ENCODE assay signal across 8 cellular contexts in genomic region chr22:31400023-31400397, GRCh38. TPM values are rescaled to one million over a fixed set of nuclear protein-coding genes. Genes with fewer than 3 reads are reported as not detected.
DNase-seq lines count a peak whose midpoint lies in the region; ATAC-seq and TF ChIP-seq lines count a peak whose summit lies in the region.

No MANE protein-coding gene starts in this region.

- no peak for TF ChIP-seq POLR2A in gastrocnemius medialis (IDR thresholded peaks at IDR 0.05)

- H3K9me3 Mint-ChIP-seq in activated T-cell treated with anti-CD3 and anti-CD28 coated beads, Interleukin-2, amount 50 U/mL, for 72 hours = no peaks in the 10 kb centered on the region
- H3K9me3 Mint-ChIP-seq in activated B cell treated with CpG ODN at 0.5 μM for 24 hours = no peaks in the 10 kb centered on the region

- H3K9me3 ChIP-seq in gastrocnemius medialis = no peaks in the 10 kb centered on the region

- no peak for DNase-seq in activated T-cell treated with anti-CD3 and anti-CD28 coated beads, Interleukin-2, amount 50 U/mL, for 72 hours
- DNase-seq in activated T-cell treated with anti-CD3 and anti-CD28 coated beads for 4 hours = no peak
- no peak for DNase-seq in activated B cell treated with CpG ODN at 0.5 μM for 24 hours
- peak; percentile 12 for DNase-seq in glomerular visceral epithelial cell (ENCODE audit: extremely low spot score)
- no peak for DNase-seq in gastrocnemius medialis
- DNase-seq in NOMO-1 treated with dmso at 0.1 percent for 144 hours (lab: John Stamatoyannopoulos, UW; ENCODE audit: unreplicated experiment) = no peak
- no peak for DNase-seq in SIG-M5 (lab: John Stamatoyannopoulos, UW)

- H3K4me3 ChIP-seq in gastrocnemius medialis = peak overlapping the region; percentile 70 to 90 (median 80)

- in situ Hi-C loops in gastrocnemius medialis (cut with MboI; ENCODE audit: low sequenced_read_pairs in 4 of 4) = no loop called here

- intact Hi-C loops in activated B cell treated with CpG ODN at 0.5 μM for 24 hours (cut with micrococcal nuclease) = no loop called here
- intact Hi-C loops in gastrocnemius medialis (cut with DNase I; ENCODE audit: low total_unique reads) = no loop called here

- no peaks in the 10 kb centered on the region for H3K27me3 Mint-ChIP-seq in activated T-cell treated with anti-CD3 and anti-CD28 coated beads, Interleukin-2, amount 50 U/mL, for 72 hours (ENCODE audit: low read depth)
- H3K27me3 Mint-ChIP-seq in activated B cell treated with CpG ODN at 0.5 μM for 24 hours = no peaks in the 10 kb centered on the region

- no peaks in the 10 kb centered on the region for H3K27me3 ChIP-seq in gastrocnemius medialis

- ATAC-seq in activated T-cell treated with anti-CD3 and anti-CD28 coated beads, Interleukin-2, amount 50 U/mL, for 72 hours (replicated peaks in 1 of 2) = no peak
- ATAC-seq in activated B cell treated with CpG ODN at 0.5 μM for 24 hours (ENCODE audit: low read depth) = no peak
- ATAC-seq in gastrocnemius medialis = peak in 1 of 2 donors; percentile 42
- no peak for ATAC-seq in GM21367 (IDR thresholded peaks at IDR 0.05; ENCODE audit: unreplicated experiment)

- H3K36me3 ChIP-seq in gastrocnemius medialis = peaks cover 0 to 29% of the 10 kb centered on the region in 2 donors

- CTCF ChIA-PET in activated B cell treated with CpG ODN at 0.5 μM for 24 hours (lab: Charles Lee) = interaction anchor here (2.0 kb wide), 1 partner anchor 55 kb away, joined by 8 read pairs; no protein-coding TSS in a partner anchor

- POLR2A ChIA-PET in activated B cell treated with CpG ODN at 0.5 μM for 24 hours (lab: Charles Lee) = interaction anchor here (0.9 to 4.6 kb wide), 5 partner anchors 53 to 127 kb away, joined by 3 to 66 read pairs (median 3); partner anchors contain the start of genes PATZ1 and SFI1

- peak overlapping the region; percentile 87 to 93 (median 91) for H3K27ac ChIP-seq in gastrocnemius medialis

- H3K4me3 Mint-ChIP-seq in activated T-cell treated with anti-CD3 and anti-CD28 coated beads, Interleukin-2, amount 50 U/mL, for 72 hours = peak overlapping the region; percentile 88 to 97
- peak overlapping the region; percentile 93 for H3K4me3 Mint-ChIP-seq in activated B cell treated with CpG ODN at 0.5 μM for 24 hours

- peaks cover 15 to 18% of the 10 kb centered on the region in 2 donors for H3K4me1 ChIP-seq in gastrocnemius medialis

- H3K36me3 Mint-ChIP-seq in activated T-cell treated with anti-CD3 and anti-CD28 coated beads, Interleukin-2, amount 50 U/mL, for 72 hours (ENCODE audit: insufficient read depth in 2 of 2) = peaks cover 8 to 20% of the 10 kb centered on the region in 2 donors
- H3K36me3 Mint-ChIP-seq in activated B cell treated with CpG ODN at 0.5 μM for 24 hours (ENCODE audit: low read depth) = peaks cover 34% of the 10 kb centered on the region

- peaks cover 34% of the 10 kb centered on the region for H3K4me1 Mint-ChIP-seq in activated T-cell treated with anti-CD3 and anti-CD28 coated beads, Interleukin-2, amount 50 U/mL, for 72 hours (ENCODE audit: low read depth)
- H3K4me1 Mint-ChIP-seq in activated B cell treated with CpG ODN at 0.5 μM for 24 hours = peaks cover 20% of the 10 kb centered on the region

- TF ChIP-seq CTCF in activated B cell treated with CpG ODN at 0.5 μM for 24 hours (IDR thresholded peaks at IDR 0.05) = no peak
- TF ChIP-seq CTCF in gastrocnemius medialis (IDR thresholded peaks at IDR 0.05 in 4 of 5, conservative IDR thresholded peaks at IDR 0.05 in 1 of 5) = no peak

- H3K27ac Mint-ChIP-seq in activated T-cell treated with anti-CD3 and anti-CD28 coated beads, Interleukin-2, amount 50 U/mL, for 72 hours = peak overlapping the region; percentile 95
- H3K27ac Mint-ChIP-seq in activated B cell treated with CpG ODN at 0.5 μM for 24 hours = peak overlapping the region; percentile 88

RNA-seq across cellular contexts. Expression of gene DRG1, which starts 0.6 kb away (rescaled TPM):
- total RNA-seq in activated T-cell treated with anti-CD3 and anti-CD28 coated beads, Interleukin-2, amount 50 U/mL, for 72 hours = 100 to 1,000 TPM; 126 to 137 TPM
- total RNA-seq in activated B cell treated with CpG ODN at 0.5 μM for 24 hours (68.5 and 71.1 TPM in 2 replicates), gastrocnemius medialis (100 to 1,000 TPM; 117 to 136 (median 127) TPM)

RNA-seq across cellular contexts. Expression of gene PATZ1, which starts 53.9 kb away (rescaled TPM):
- total RNA-seq in activated T-cell treated with anti-CD3 and anti-CD28 coated beads, Interleukin-2, amount 50 U/mL, for 72 hours = 10 to 100 TPM; 22.9 to 26.4 TPM
- total RNA-seq in activated B cell treated with CpG ODN at 0.5 μM for 24 hours (35.4 and 37.4 TPM in 2 replicates), gastrocnemius medialis (10 to 100 TPM in 1 of 4 donors, 1 to 10 TPM in 3; 8.4 to 11.5 (median 9.2) TPM)
